In the genomic region with DNA sequence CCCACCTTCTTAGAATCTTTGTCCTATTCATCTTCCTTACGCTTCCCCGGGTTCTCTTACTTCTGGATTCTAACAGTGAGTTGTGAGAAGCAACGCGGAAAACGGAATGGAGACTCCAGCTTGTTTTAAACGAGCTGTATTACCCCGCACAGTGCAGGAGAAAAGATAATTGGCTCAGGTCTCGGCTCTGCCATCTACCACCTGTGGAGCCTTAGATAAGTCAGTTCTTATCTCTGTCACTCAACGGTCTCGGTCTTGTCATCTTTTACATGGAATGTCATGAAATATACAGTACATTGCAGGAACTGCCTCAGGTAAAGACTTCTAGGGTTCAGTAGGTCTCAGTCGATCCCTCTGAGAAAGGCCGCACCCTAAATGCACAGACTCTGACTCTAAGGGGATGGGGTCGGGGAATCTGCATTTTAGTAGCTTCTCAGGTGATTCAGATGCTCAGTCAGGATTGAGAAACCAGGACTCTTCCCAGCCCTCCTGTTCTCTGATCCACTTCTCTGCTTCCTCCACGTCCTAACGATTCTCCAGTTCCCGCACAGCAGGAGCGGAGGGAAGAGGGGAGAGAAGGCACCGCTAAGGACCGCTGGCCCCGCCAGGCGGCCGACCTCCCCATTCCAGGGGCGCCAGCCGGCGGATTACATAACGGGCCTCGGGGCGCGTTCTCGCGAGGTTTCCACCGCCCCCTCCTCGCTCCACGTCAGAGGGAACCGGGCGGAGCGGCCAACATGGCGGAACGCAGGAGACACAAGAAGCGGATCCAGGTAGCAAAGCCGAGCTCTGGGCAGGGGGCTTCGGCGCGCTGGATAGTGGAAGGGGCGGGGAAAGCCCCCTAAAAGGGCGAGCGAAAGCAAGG, we compare ENCODE assay signal across 1 cellular context.
A peak's percentile ranks its signal among the peaks of the same experiment; 100 is the strongest.
TF ChIP-seq lines count a peak whose summit lies in the region.

A gene with protein sequence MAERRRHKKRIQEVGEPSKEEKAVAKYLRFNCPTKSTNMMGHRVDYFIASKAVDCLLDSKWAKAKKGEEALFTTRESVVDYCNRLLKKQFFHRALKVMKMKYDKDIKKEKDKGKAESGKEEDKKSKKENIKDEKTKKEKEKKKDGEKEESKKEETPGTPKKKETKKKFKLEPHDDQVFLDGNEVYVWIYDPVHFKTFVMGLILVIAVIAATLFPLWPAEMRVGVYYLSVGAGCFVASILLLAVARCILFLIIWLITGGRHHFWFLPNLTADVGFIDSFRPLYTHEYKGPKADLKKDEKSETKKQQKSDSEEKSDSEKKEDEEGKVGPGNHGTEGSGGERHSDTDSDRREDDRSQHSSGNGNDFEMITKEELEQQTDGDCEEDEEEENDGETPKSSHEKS (plus strand): TSS at position 722 of the 865 bp plus-strand sequence. CDS start 16 bp downstream, at position 738.

TF ChIP-seq in K562, 482 proteins besides CTCF, POLR2A, EP300 and RAD21 (continued from another document and continues in another):
- TF ChIP-seq SREBF1 (IDR thresholded peaks at IDR 0.05; ENCODE audit: borderline replicate concordance, low read depth, low read length) (no peak), PRMT5 (CRISPR knock-in tag; IDR thresholded peaks at IDR 0.05) (no peak), PHF21A (IDR thresholded peaks at IDR 0.05; ENCODE audit: borderline replicate concordance, low read depth) (peak; percentile 40; the same call in 1 of the 2 replicates), RBM25 (IDR thresholded peaks at IDR 0.05; ENCODE audit: low read depth, low read length, severe bottlenecking) (peak; percentile 78), FOXK2 (conservative IDR thresholded peaks at IDR 0.05 in 1 of 2, IDR thresholded peaks at IDR 0.05 in 1 of 2; ENCODE audit: low read depth in 2 of 2) (peak; percentile 64 to 70; a peak in 3 of 4 replicates), ZSCAN32 (CRISPR knock-in tag; IDR thresholded peaks at IDR 0.05) (no peak), ZNF354B (CRISPR knock-in tag; IDR thresholded peaks at IDR 0.05) (no peak), RCOR1 (IDR thresholded peaks at IDR 0.05; ENCODE audit: borderline replicate concordance in 1 of 2, low read depth in 2 of 2, low read length in 2 of 2) (peak in 1 of 2 experiments; percentile 64; a peak in 1 of 4 replicates), SNIP1 (IDR thresholded peaks at IDR 0.05; ENCODE audit: low read depth) (no peak), ZFP1 (CRISPR knock-in tag; IDR thresholded peaks at IDR 0.05) (no peak), CBX5 (IDR thresholded peaks at IDR 0.05; ENCODE audit: borderline replicate concordance, low read depth) (no peak), ZNF274 (IDR thresholded peaks at IDR 0.05; ENCODE audit: borderline replicate concordance, low read depth, low read length) (no peak), TGIF2 (CRISPR knock-in tag; IDR thresholded peaks at IDR 0.05) (no peak), TCF7 (IDR thresholded peaks at IDR 0.05; ENCODE audit: borderline replicate concordance) (no peak), TRIM24 (IDR thresholded peaks at IDR 0.05) (no peak), ZNF175 (CRISPR knock-in tag; IDR thresholded peaks at IDR 0.05; ENCODE audit: low read depth) (no peak), ZNF3 (CRISPR knock-in tag; IDR thresholded peaks at IDR 0.05) (no peak), SP2 (IDR thresholded peaks at IDR 0.05; ENCODE audit: extremely low read depth, low read depth, low read length, poor library complexity, severe bottlenecking) (no peak), SRSF7 (optimal IDR thresholded peaks at IDR 0.05; ENCODE audit: low read depth, low read length) (no peak), EHMT2 (IDR thresholded peaks at IDR 0.05) (no peak), RBM15 (IDR thresholded peaks at IDR 0.05; ENCODE audit: insufficient read depth, low read length) (no peak), XRCC4 (IDR thresholded peaks at IDR 0.05; ENCODE audit: extremely low read depth, insufficient read depth, insufficient read length) (no peak), TEAD2 (tag; IDR thresholded peaks at IDR 0.05) (no peak), KHSRP (IDR thresholded peaks at IDR 0.05) (no peak), PCBP1 (IDR thresholded peaks at IDR 0.05; ENCODE audit: low read depth, low read length, poor library complexity, severe bottlenecking) (no peak), ELF4 (CRISPR knock-in tag; IDR thresholded peaks at IDR 0.05) (no peak), ZNF561 (CRISPR knock-in tag; conservative IDR thresholded peaks at IDR 0.05) (no peak), CHD4 (IDR thresholded peaks at IDR 0.05; ENCODE audit: insufficient read depth, insufficient replicate concordance, low read depth, low read length, poor library complexity, severe bottlenecking) (no peak), SMC3 (conservative IDR thresholded peaks at IDR 0.05; ENCODE audit: insufficient read depth, low read depth, low read length) (0 out of 2 replicates have a peak, but pooled peaks have one; percentile 41), SRSF9 (IDR thresholded peaks at IDR 0.05; ENCODE audit: borderline replicate concordance, low read depth, low read length) (no peak), ARNT (IDR thresholded peaks at IDR 0.05) (peak in 1 of 2 experiments; percentile 49; a peak in 2 of 4 replicates), EGR1 (conservative IDR thresholded peaks at IDR 0.05) (peak; percentile 96), POLR3G (IDR thresholded peaks at IDR 0.05; ENCODE audit: extremely low read depth, insufficient read length, insufficient replicate concordance) (no peak), HDAC2 (IDR thresholded peaks at IDR 0.05) (peak; percentile 67), SOX6 (IDR thresholded peaks at IDR 0.05) (peak; percentile 35), CHD2 (IDR thresholded peaks at IDR 0.05; ENCODE audit: low read depth, low read length) (peak; percentile 99), ZBTB17 (CRISPR knock-in tag; IDR thresholded peaks at IDR 0.05) (no peak), RAD51 (IDR thresholded peaks at IDR 0.05; ENCODE audit: borderline replicate concordance, low read depth) (no peak), NR2C1 (IDR thresholded peaks at IDR 0.05) (no peak), NR2C1 (tag; IDR thresholded peaks at IDR 0.05) (no peak; the same call in 1 of the 2 replicates)
- TF ChIP-seq, protein P1, sequence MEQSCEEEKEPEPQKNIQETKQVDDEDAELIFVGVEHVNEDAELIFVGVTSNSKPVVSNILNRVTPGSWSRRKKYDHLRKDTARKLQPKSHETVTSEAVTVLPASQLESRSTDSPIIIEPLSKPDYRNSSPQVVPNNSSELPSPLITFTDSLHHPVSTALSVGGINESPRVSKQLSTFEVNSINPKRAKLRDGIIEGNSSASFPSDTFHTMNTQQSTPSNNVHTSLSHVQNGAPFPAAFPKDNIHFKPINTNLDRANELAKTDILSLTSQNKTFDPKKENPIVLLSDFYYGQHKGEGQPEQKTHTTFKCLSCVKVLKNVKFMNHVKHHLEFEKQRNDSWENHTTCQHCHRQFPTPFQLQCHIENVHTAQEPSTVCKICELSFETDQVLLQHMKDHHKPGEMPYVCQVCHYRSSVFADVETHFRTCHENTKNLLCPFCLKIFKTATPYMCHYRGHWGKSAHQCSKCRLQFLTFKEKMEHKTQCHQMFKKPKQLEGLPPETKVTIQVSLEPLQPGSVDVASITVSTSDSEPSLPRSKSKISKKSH (CRISPR knock-in tag; IDR thresholded peaks at IDR 0.05) = no peak
- TF ChIP-seq, protein P2, sequence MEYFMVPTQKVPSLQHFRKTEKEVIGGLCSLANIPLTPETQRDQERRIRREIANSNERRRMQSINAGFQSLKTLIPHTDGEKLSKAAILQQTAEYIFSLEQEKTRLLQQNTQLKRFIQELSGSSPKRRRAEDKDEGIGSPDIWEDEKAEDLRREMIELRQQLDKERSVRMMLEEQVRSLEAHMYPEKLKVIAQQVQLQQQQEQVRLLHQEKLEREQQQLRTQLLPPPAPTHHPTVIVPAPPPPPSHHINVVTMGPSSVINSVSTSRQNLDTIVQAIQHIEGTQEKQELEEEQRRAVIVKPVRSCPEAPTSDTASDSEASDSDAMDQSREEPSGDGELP (CRISPR knock-in tag; IDR thresholded peaks at IDR 0.05; ENCODE audit: borderline replicate concordance) = peak; percentile 93
- TF ChIP-seq, protein P3, sequence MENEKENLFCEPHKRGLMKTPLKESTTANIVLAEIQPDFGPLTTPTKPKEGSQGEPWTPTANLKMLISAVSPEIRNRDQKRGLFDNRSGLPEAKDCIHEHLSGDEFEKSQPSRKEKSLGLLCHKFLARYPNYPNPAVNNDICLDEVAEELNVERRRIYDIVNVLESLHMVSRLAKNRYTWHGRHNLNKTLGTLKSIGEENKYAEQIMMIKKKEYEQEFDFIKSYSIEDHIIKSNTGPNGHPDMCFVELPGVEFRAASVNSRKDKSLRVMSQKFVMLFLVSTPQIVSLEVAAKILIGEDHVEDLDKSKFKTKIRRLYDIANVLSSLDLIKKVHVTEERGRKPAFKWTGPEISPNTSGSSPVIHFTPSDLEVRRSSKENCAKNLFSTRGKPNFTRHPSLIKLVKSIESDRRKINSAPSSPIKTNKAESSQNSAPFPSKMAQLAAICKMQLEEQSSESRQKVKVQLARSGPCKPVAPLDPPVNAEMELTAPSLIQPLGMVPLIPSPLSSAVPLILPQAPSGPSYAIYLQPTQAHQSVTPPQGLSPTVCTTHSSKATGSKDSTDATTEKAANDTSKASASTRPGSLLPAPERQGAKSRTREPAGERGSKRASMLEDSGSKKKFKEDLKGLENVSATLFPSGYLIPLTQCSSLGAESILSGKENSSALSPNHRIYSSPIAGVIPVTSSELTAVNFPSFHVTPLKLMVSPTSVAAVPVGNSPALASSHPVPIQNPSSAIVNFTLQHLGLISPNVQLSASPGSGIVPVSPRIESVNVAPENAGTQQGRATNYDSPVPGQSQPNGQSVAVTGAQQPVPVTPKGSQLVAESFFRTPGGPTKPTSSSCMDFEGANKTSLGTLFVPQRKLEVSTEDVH (IDR thresholded peaks at IDR 0.05; ENCODE audit: low read depth, partially characterized antibody) = no peak
- TF ChIP-seq, protein P4, sequence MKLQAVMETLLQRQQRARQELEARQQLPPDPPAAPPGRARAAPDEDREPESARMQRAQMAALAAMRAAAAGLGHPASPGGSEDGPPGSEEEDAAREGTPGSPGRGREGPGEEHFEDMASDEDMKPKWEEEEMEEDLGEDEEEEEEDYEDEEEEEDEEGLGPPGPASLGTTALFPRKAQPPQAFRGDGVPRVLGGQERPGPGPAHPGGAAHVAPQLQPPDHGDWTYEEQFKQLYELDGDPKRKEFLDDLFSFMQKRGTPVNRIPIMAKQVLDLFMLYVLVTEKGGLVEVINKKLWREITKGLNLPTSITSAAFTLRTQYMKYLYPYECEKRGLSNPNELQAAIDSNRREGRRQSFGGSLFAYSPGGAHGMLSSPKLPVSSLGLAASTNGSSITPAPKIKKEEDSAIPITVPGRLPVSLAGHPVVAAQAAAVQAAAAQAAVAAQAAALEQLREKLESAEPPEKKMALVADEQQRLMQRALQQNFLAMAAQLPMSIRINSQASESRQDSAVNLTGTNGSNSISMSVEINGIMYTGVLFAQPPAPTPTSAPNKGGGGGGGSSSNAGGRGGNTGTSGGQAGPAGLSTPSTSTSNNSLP (IDR thresholded peaks at IDR 0.05; ENCODE audit: borderline replicate concordance, low read depth, low read length) = no peak
- TF ChIP-seq, protein P5, sequence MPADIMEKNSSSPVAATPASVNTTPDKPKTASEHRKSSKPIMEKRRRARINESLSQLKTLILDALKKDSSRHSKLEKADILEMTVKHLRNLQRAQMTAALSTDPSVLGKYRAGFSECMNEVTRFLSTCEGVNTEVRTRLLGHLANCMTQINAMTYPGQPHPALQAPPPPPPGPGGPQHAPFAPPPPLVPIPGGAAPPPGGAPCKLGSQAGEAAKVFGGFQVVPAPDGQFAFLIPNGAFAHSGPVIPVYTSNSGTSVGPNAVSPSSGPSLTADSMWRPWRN (IDR thresholded peaks at IDR 0.05; ENCODE audit: low read depth) = 0 out of 2 replicates have a peak, but pooled peaks have one; percentile 8
- TF ChIP-seq, protein P6, sequence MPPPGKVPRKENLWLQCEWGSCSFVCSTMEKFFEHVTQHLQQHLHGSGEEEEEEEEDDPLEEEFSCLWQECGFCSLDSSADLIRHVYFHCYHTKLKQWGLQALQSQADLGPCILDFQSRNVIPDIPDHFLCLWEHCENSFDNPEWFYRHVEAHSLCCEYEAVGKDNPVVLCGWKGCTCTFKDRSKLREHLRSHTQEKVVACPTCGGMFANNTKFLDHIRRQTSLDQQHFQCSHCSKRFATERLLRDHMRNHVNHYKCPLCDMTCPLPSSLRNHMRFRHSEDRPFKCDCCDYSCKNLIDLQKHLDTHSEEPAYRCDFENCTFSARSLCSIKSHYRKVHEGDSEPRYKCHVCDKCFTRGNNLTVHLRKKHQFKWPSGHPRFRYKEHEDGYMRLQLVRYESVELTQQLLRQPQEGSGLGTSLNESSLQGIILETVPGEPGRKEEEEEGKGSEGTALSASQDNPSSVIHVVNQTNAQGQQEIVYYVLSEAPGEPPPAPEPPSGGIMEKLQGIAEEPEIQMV (tag; conservative IDR thresholded peaks at IDR 0.05; ENCODE audit: low read depth) = no peak
- TF ChIP-seq, protein P7, sequence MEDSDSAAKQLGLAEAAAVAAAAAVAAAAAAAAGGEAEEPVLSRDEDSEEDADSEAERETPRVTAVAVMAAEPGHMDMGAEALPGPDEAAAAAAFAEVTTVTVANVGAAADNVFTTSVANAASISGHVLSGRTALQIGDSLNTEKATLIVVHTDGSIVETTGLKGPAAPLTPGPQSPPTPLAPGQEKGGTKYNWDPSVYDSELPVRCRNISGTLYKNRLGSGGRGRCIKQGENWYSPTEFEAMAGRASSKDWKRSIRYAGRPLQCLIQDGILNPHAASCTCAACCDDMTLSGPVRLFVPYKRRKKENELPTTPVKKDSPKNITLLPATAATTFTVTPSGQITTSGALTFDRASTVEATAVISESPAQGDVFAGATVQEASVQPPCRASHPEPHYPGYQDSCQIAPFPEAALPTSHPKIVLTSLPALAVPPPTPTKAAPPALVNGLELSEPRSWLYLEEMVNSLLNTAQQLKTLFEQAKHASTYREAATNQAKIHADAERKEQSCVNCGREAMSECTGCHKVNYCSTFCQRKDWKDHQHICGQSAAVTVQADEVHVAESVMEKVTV (CRISPR knock-in tag; IDR thresholded peaks at IDR 0.05) = peak; percentile 79
- TF ChIP-seq, protein P8, sequence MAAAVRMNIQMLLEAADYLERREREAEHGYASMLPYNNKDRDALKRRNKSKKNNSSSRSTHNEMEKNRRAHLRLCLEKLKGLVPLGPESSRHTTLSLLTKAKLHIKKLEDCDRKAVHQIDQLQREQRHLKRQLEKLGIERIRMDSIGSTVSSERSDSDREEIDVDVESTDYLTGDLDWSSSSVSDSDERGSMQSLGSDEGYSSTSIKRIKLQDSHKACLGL (CRISPR knock-in tag; IDR thresholded peaks at IDR 0.05; ENCODE audit: borderline replicate concordance, poor library complexity, severe bottlenecking) = no peak
- TF ChIP-seq, protein P9, sequence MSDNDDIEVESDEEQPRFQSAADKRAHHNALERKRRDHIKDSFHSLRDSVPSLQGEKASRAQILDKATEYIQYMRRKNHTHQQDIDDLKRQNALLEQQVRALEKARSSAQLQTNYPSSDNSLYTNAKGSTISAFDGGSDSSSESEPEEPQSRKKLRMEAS (CRISPR knock-in tag; IDR thresholded peaks at IDR 0.05) = no peak
- TF ChIP-seq, protein P10, sequence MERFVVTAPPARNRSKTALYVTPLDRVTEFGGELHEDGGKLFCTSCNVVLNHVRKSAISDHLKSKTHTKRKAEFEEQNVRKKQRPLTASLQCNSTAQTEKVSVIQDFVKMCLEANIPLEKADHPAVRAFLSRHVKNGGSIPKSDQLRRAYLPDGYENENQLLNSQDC (CRISPR knock-in tag; IDR thresholded peaks at IDR 0.05) = no peak
- TF ChIP-seq, protein P11, sequence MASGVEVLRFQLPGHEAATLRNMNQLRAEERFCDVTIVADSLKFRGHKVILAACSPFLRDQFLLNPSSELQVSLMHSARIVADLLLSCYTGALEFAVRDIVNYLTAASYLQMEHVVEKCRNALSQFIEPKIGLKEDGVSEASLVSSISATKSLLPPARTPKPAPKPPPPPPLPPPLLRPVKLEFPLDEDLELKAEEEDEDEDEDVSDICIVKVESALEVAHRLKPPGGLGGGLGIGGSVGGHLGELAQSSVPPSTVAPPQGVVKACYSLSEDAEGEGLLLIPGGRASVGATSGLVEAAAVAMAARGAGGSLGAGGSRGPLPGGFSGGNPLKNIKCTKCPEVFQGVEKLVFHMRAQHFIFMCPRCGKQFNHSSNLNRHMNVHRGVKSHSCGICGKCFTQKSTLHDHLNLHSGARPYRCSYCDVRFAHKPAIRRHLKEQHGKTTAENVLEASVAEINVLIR (CRISPR knock-in tag; IDR thresholded peaks at IDR 0.05) = peak; percentile 84
